17 cellular contexts compared by ENCODE assay signal in genomic region chr7:106236065-106236464, GRCh38. TPM values are rescaled to one million over a fixed set of nuclear protein-coding genes. Genes with fewer than 3 reads are reported as not detected.
DNase-seq lines count a peak whose midpoint lies in the region; ATAC-seq, FAIRE-seq and TF ChIP-seq lines count a peak whose summit lies in the region.
"Had no signal": no experiment of that assay in that cellular context is flagged by ENCODE, and none has a peak within 500 bp of the region (broad histone marks: within the 10 kb centered on the region; RNA-seq: fewer than 3 reads in every experiment).

No MANE protein-coding gene starts in this region.

- in situ Hi-C loops in HepG2 (cut with HindIII; ENCODE audit: extremely low pct_ligation_motif_present, low pct_unique_long_range_greater_than_20kb): no loop called here

- H4K20me1 ChIP-seq in HepG2 (ENCODE audit: insufficient read depth, low read length): no peaks in the 10 kb centered on the region

- WGBS in right lobe of liver (ENCODE audit: insufficient coverage, low coverage, low lambda C conversion rate, missing lambda C conversion rate): 58% methylated on average over 3 of the region's 5 CpGs
- 43% methylated on average over 3 of the region's 5 CpGs for WGBS in HepG2 (ENCODE audit: low lambda C conversion rate)
- WGBS in heart left ventricle, 4 donors: 51 to 59% (median 56%) methylated on average over 5 of the region's 5 CpGs

- H3K9me3 ChIP-seq in right lobe of liver (no peaks in the 10 kb centered on the region), HepG2 (ENCODE audit: low read length) (no peaks in the 10 kb centered on the region), heart left ventricle (no peaks in the 10 kb centered on the region), left lung (no peaks in the 10 kb centered on the region), upper lobe of right lung (no peaks in the 10 kb centered on the region)
- H3K9me3 ChIP-seq: BE2C had no signal

- H3K4me2 ChIP-seq in HepG2 (ENCODE audit: low read depth, low read length): no peak overlapping the region

- POLR2A ChIA-PET in HepG2 (lab: Yijun Ruan, JAX): no interaction called here

- H3K79me2 ChIP-seq in HepG2 (ENCODE audit: insufficient read depth, low read length): no peaks in the 10 kb centered on the region

- ATAC-seq in right lobe of liver: peak in 3 of 4 donors; percentile 14 to 50 (median 26)
- no peak for ATAC-seq in HepG2
- peak in 3 of 4 donors; percentile 73 to 82 (median 80) for ATAC-seq in heart left ventricle
- peak; percentile 52 for ATAC-seq in left lung
- peak; percentile 22 for ATAC-seq in upper lobe of right lung
- ATAC-seq in HG03354 (IDR thresholded peaks at IDR 0.05; ENCODE audit: poor library complexity, severe bottlenecking, unreplicated experiment): no peak
- ATAC-seq: HCT116 had no signal

- no peak for FAIRE-seq in HepG2 (lab: Jason Lieb, UNC)
- FAIRE-seq: A204.1, GM12892, H54 had no signal

- H3K4me3 ChIP-seq in right lobe of liver (no peak overlapping the region), HepG2 (replicated peaks in 1 of 3; ENCODE audit: insufficient read depth in 1 of 3, low read depth in 2 of 3, low read length in 3 of 3) (no peak overlapping the region), heart left ventricle (no peak overlapping the region), left lung (no peak overlapping the region), upper lobe of right lung (no peak overlapping the region)

- H3K9me3 Mint-ChIP-seq in osteocyte (ENCODE audit: unreplicated experiment): no peaks in the 10 kb centered on the region

- no peak for TF ChIP-seq RAD21 in HepG2 (CRISPR knock-in tag; IDR thresholded peaks at IDR 0.05)

- no peaks in the 10 kb centered on the region for H3K27me3 ChIP-seq in right lobe of liver
- H3K27me3 ChIP-seq in HepG2 (ENCODE audit: control insufficient read depth in 1 of 2, insufficient read depth in 2 of 2, low read length in 2 of 2): no peaks in the 10 kb centered on the region
- H3K27me3 ChIP-seq in heart left ventricle: no peaks in the 10 kb centered on the region
- H3K27me3 ChIP-seq in left lung: no peaks in the 10 kb centered on the region
- no peaks in the 10 kb centered on the region for H3K27me3 ChIP-seq in upper lobe of right lung
- H3K27me3 ChIP-seq: BE2C had no signal

- BruUV-seq in HepG2 (replicated peaks; lab: Mats Ljungman, UMichigan): no TSS peak

- peaks cover 38% of the 10 kb centered on the region for H3K4me1 Mint-ChIP-seq in osteocyte (ENCODE audit: unreplicated experiment)
- H3K4me1 Mint-ChIP-seq: CD4-positive, alpha-beta memory T cell had no signal

- DNase-seq in right lobe of liver (no peak), HepG2 (ENCODE audit: low spot score) (no peak), heart left ventricle (peak in 1 of 5 donors; percentile 36), left lung (no peak), upper lobe of right lung (no peak), H4 (ENCODE audit: low spot score) (no peak), osteocyte (ENCODE audit: extremely low spot score, unreplicated experiment) (no peak)
- DNase-seq: BE2C; CD4-positive, alpha-beta memory T cell; DND-41; GDM1 had no signal

- no peak for TF ChIP-seq CTCF in right lobe of liver (IDR thresholded peaks at IDR 0.05)
- TF ChIP-seq CTCF in HepG2 (CRISPR knock-in tag; IDR thresholded peaks at IDR 0.05): no peak
- no peak for TF ChIP-seq CTCF in heart left ventricle (IDR thresholded peaks at IDR 0.05)
- TF ChIP-seq CTCF in left lung (IDR thresholded peaks at IDR 0.05): no peak
- TF ChIP-seq CTCF in upper lobe of right lung (IDR thresholded peaks at IDR 0.05): no peak
- TF ChIP-seq CTCF in osteocyte (IDR thresholded peaks at IDR 0.05): no peak

- H3K36me3 ChIP-seq in right lobe of liver (no peaks in the 10 kb centered on the region), HepG2 (replicated peaks in 1 of 2; ENCODE audit: control insufficient read depth in 1 of 2, insufficient read depth in 2 of 2, low read length in 2 of 2) (no peaks in the 10 kb centered on the region), heart left ventricle (no peaks in the 10 kb centered on the region), left lung (no peaks in the 10 kb centered on the region), upper lobe of right lung (no peaks in the 10 kb centered on the region)
- H3K36me3 ChIP-seq: BE2C had no signal

- H3K36me3 Mint-ChIP-seq in osteocyte (ENCODE audit: unreplicated experiment): no peaks in the 10 kb centered on the region
- H3K36me3 Mint-ChIP-seq: CD4-positive, alpha-beta memory T cell had no signal

- H3K27ac ChIP-seq in right lobe of liver (no peak overlapping the region), HepG2 (ENCODE audit: extremely low read length, insufficient read depth, low read length) (no peak overlapping the region), heart left ventricle (peak overlapping the region in 1 of 12 donors; percentile 29), left lung (no peak overlapping the region), upper lobe of right lung (no peak overlapping the region)
- H3K27ac ChIP-seq: C4-2B had no signal

- TF ChIP-seq POLR2A in right lobe of liver (IDR thresholded peaks at IDR 0.05) (no peak), HepG2 (IDR thresholded peaks at IDR 0.05; ENCODE audit: insufficient read depth in 1 of 2, low read depth in 2 of 2, low read length in 2 of 2) (no peak), heart left ventricle (IDR thresholded peaks at IDR 0.05) (no peak)

- H3K9ac ChIP-seq in HepG2 (ENCODE audit: insufficient read depth, low read depth, low read length): no peak overlapping the region

- TF ChIP-seq EP300 in HepG2 (IDR thresholded peaks at IDR 0.05; ENCODE audit: low read depth in 2 of 2, low read length in 2 of 2) (no peak), HepG2 (CRISPR knock-in tag; IDR thresholded peaks at IDR 0.05; ENCODE audit: borderline replicate concordance) (no peak)

- no peak overlapping the region for H3K4me3 Mint-ChIP-seq in osteocyte (ENCODE audit: unreplicated experiment)
- H3K4me3 Mint-ChIP-seq: CD4-positive, alpha-beta memory T cell had no signal

- H3K27me3 Mint-ChIP-seq in osteocyte (ENCODE audit: unreplicated experiment): no peaks in the 10 kb centered on the region

- intact Hi-C loops in right lobe of liver (cut with DNase I) (no loop called here), HepG2 (cut with micrococcal nuclease; ENCODE audit: unreplicated experiment) (no loop called here), heart left ventricle (cut with DNase I) (no loop called here), left lung (cut with DNase I) (no loop called here), upper lobe of right lung (cut with DNase I) (no loop called here)

- CTCF ChIA-PET in HepG2 (lab: Yijun Ruan, JAX; ENCODE audit: low intra/inter-chr PET ratio, low total read pairs): no interaction called here

- H2AFZ ChIP-seq in HepG2 (ENCODE audit: low read length): no peak overlapping the region

- peaks cover 0 to 6% (median 2%) of the 10 kb centered on the region in 4 donors for H3K4me1 ChIP-seq in right lobe of liver
- no peaks in the 10 kb centered on the region for H3K4me1 ChIP-seq in HepG2 (ENCODE audit: insufficient read depth, low read length)
- H3K4me1 ChIP-seq in heart left ventricle: peaks cover 0 to 11% (median 0%) of the 10 kb centered on the region in 12 donors
- no peaks in the 10 kb centered on the region for H3K4me1 ChIP-seq in left lung
- H3K4me1 ChIP-seq in upper lobe of right lung: peaks cover 3% of the 10 kb centered on the region
- H3K4me1 ChIP-seq: BE2C had no signal

- H3K27ac Mint-ChIP-seq in osteocyte (ENCODE audit: unreplicated experiment): no peak overlapping the region
- H3K27ac Mint-ChIP-seq: CD4-positive, alpha-beta memory T cell had no signal

TF ChIP-seq in HepG2, 621 proteins besides CTCF, POLR2A, EP300 and RAD21 (continues in another document):
- TF ChIP-seq ZBTB8A (CRISPR knock-in tag; IDR thresholded peaks at IDR 0.05; ENCODE audit: borderline replicate concordance, low read depth) (no peak), ZNF850 (CRISPR knock-in tag; conservative IDR thresholded peaks at IDR 0.05) (no peak), ZNF136 (CRISPR knock-in tag; IDR thresholded peaks at IDR 0.05; ENCODE audit: low read depth) (no peak), PPARG (CRISPR knock-in tag; conservative IDR thresholded peaks at IDR 0.05) (no peak), ZMYM3 (CRISPR knock-in tag; IDR thresholded peaks at IDR 0.05) (no peak)

RNA-seq across cellular contexts. Expression of gene NAMPT, which starts 48.7 kb away (rescaled TPM):
- total RNA-seq in right lobe of liver: 100 to 1,000 TPM; 118 to 726 (median 515) TPM
- total RNA-seq in HepG2 (2016; rRNA removed; fragmentation: Illumina TruSeq; extraction: Trizol): 67.7 and 105 TPM in 2 replicates
- 13.0 and 13.4 TPM in 2 replicates for total RNA-seq in HepG2 (2016; cell fraction: cytosol; rRNA removed; fragmentation: Illumina TruSeq; extraction: Trizol; ENCODE audit: low read depth)
- total RNA-seq in HepG2 (2016; cell fraction: insoluble cytoplasmic fraction; rRNA removed; fragmentation: Illumina TruSeq; extraction: Trizol): 64.2 and 94.5 TPM in 2 replicates
- 33.7 and 41.5 TPM in 2 replicates for total RNA-seq in HepG2 (2016; cell fraction: membrane; rRNA removed; fragmentation: Illumina TruSeq; extraction: Trizol)
- 43.1 and 45.4 TPM in 2 replicates for total RNA-seq in HepG2 (2016; cell fraction: nucleus; rRNA removed; fragmentation: Illumina TruSeq; extraction: Trizol)
- polyA plus RNA-seq in HepG2 (2011; rRNA removed): 10.4 and 15.8 TPM in 2 replicates
- polyA plus RNA-seq in HepG2 (2011; cell fraction: cytosol; rRNA removed): 6.9 and 10.2 TPM in 2 replicates
- polyA plus RNA-seq in HepG2 (2011; cell fraction: nucleus; rRNA removed): 4.5 and 9.2 TPM in 2 replicates
- polyA plus RNA-seq in HepG2 (2012): 32.6 and 38.7 TPM in 2 replicates
- 7.8 and 8.1 TPM in 2 replicates for polyA plus RNA-seq in HepG2 (2016; cell fraction: cytosol; fragmentation: Illumina TruSeq; extraction: Trizol; ENCODE audit: low read depth)
- 74.3 and 76.8 TPM in 2 replicates for polyA plus RNA-seq in HepG2 (2016; cell fraction: insoluble cytoplasmic fraction; fragmentation: Illumina TruSeq; extraction: Trizol; ENCODE audit: low read depth)
- polyA plus RNA-seq in HepG2 (2016; cell fraction: membrane; fragmentation: Illumina TruSeq; extraction: Trizol; ENCODE audit: low read depth): 14.5 and 16.2 TPM in 2 replicates
- polyA plus RNA-seq in HepG2 (2016; cell fraction: nucleus; fragmentation: Illumina TruSeq; extraction: Trizol; ENCODE audit: insufficient read depth, low read depth): 23.2 and 29.2 TPM in 2 replicates
- 7.5 and 29.2 TPM in 2 replicates for polyA minus RNA-seq in HepG2 (2011; rRNA and poly(A)+ RNA removed; ENCODE audit: low replicate concordance)
- polyA minus RNA-seq in HepG2 (2011; cell fraction: cytosol; rRNA and poly(A)+ RNA removed): 43.6 and 50.5 TPM in 2 replicates
- polyA minus RNA-seq in HepG2 (2011; cell fraction: nucleus; rRNA and poly(A)+ RNA removed): 56.3 and 66.5 TPM in 2 replicates
- 100 to 1,000 TPM in 7 of 9 donors, 10 to 100 TPM in 2; 66.5 to 573 (median 131) TPM for total RNA-seq in heart left ventricle
- 100 to 1,000 TPM in 1 of 2 donors, 10 to 100 TPM in 1; 34.4 to 234 TPM for polyA plus RNA-seq in heart left ventricle
- total RNA-seq in left lung: 100 to 1,000 TPM in 1 of 2 donors, 10 to 100 TPM in 1; 98.1 to 425 TPM
- total RNA-seq in upper lobe of right lung: 184 TPM
- total RNA-seq in H4 (2014; rRNA removed; shearing (Covaris generic)): 153 and 193 TPM in 2 replicates
- 64.4 and 71.6 TPM in 2 replicates for total RNA-seq in osteocyte

Comparison
In these comparisons a context has a peak if more than half of its experiments do, and no peak if none do; other contexts are left out.
1. ATAC-seq: peak in right lobe of liver (3 of 4), heart left ventricle (3 of 4), left lung (single experiment) and upper lobe of right lung (single experiment); none in HepG2 (single experiment) and HG03354 (single experiment).